ENCODE assay signal across 8 cellular contexts in the genomic region with DNA sequence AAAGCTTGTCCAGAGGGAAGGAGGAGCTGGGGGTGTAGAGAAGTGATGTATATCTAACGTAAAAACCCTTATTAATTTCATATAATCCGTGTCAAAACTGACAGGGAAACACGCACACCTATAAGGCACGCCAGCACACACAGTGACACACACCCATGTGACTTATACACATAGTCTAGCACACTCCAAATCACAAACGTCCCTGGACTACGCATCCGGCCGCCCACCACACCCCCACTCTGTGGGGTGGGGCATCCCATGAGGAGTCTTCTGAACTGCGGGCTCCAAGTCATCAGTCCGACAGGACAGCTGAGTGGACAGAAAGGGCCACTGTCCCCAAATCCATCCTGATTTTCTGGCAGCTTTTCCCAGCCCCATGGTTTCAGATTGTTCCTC. TPM values are rescaled to one million over a fixed set of nuclear protein-coding genes. Genes with fewer than 3 reads are reported as not detected.
A peak's percentile ranks its signal among the peaks of the same experiment; 100 is the strongest.
DNase-seq lines count a peak whose midpoint lies in the region; ATAC-seq and TF ChIP-seq lines count a peak whose summit lies in the region.

No MANE protein-coding gene starts in this region.

- DNase-seq in EL (peak; percentile 80), T-helper 9 cell (peak; percentile 37), breast epithelium (ENCODE audit: low spot score in 2 of 2) (peak in 1 of 2 donors; percentile 40), NCI-H345 (lab: John Stamatoyannopoulos, UW) (no peak)
- DNase-seq in stimulated activated CD4-positive, alpha-beta T cell treated with anti-CD3 and anti-CD28 coated beads, Interleukin-2, amount 100 ng/mL, for 24 hours, result peak; percentile 58 to 62

- no peak for TF ChIP-seq POLR2A in breast epithelium (IDR thresholded peaks at IDR 0.05)

- H3K27ac ChIP-seq in breast epithelium (peak overlapping the region; percentile 95 to 96), layer of hippocampus (ENCODE audit: low read depth, low read length) (peak overlapping the region; percentile 95)

- no peak for TF ChIP-seq CTCF in breast epithelium (IDR thresholded peaks at IDR 0.05)

- peak overlapping the region; percentile 88 to 96 (median 95) for H3K4me3 ChIP-seq in breast epithelium

- H3K9me3 ChIP-seq in breast epithelium, result no peaks in the 10 kb centered on the region

- ATAC-seq in HG03159 (IDR thresholded peaks at IDR 0.05; ENCODE audit: unreplicated experiment) (peak; percentile 38), GM18502 (IDR thresholded peaks at IDR 0.05; ENCODE audit: poor library complexity, unreplicated experiment) (no peak)

- peaks cover 14 to 26% of the 10 kb centered on the region in 2 donors for H3K4me1 ChIP-seq in breast epithelium

- intact Hi-C loops in breast epithelium (cut with DNase I; ENCODE audit: low total_unique reads), result no loop called here

- no peaks in the 10 kb centered on the region for H3K27me3 ChIP-seq in breast epithelium
- no peaks in the 10 kb centered on the region for H3K27me3 ChIP-seq in layer of hippocampus (ENCODE audit: control insufficient read depth, insufficient read depth, low read length)

- H3K36me3 ChIP-seq in breast epithelium, result no peaks in the 10 kb centered on the region

RNA-seq across cellular contexts. Expression of gene PEA15, which starts 0.8 kb away (rescaled TPM):
- 100 to 1,000 TPM in 2 of 3 donors, 10 to 100 TPM in 1; 69.8 to 128 (median 127) TPM for total RNA-seq in breast epithelium

RNA-seq across cellular contexts. Expression of gene CASQ1, which starts 15.6 kb away (rescaled TPM):
- total RNA-seq in breast epithelium, result under 1 TPM in 1 of 3 donors, not detected in 2; 0.59 TPM

RNA-seq across cellular contexts. Expression of gene ATP1A4, which starts 54.6 kb away (rescaled TPM):
- total RNA-seq in breast epithelium, result 1 to 10 TPM in 1 of 3 donors, not detected in 2; 4.5 TPM

RNA-seq across cellular contexts. Expression of gene DCAF8, which starts 56.4 kb away (rescaled TPM):
- total RNA-seq in breast epithelium, result 100 to 1,000 TPM; 161 to 195 (median 161) TPM
